In the genomic region with DNA sequence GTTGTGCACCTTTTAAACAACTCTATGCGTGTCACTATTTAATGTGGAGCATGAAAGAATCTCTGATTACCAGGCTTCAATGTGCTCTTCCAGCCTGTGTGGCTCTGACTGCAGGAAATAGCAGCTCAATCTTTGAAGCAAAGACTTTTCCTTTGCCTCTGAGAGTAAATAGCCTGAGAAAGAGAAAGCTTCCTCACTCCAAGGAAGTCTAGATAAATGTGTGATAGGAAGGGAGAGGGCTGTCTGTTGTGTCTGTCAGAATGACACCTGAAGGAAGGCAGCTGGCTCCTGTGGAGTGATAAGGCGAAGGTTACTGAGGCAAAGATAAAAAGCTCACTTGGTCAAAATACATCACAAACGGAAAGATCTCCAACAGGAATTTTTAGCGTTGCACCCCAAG, we compare ENCODE assay signal across 16 cellular contexts.
DNase-seq lines count a peak whose midpoint lies in the region; ATAC-seq and TF ChIP-seq lines count a peak whose summit lies in the region.
"Had no signal": no experiment of that assay in that cellular context is flagged by ENCODE, and none has a peak within 500 bp of the region (broad histone marks: within the 10 kb centered on the region; RNA-seq: fewer than 3 reads in every experiment).

No MANE protein-coding gene starts in this region.

- peak overlapping the region; percentile 62 for H3K27ac Mint-ChIP-seq in HFFc6
- no peak overlapping the region for H3K27ac Mint-ChIP-seq in activated CD8-positive, alpha-beta T cell treated with anti-CD3 and anti-CD28 coated beads, Interleukin-2, amount 10 ng/mL, durations not matched to agents 7 days and 5 days
- H3K27ac Mint-ChIP-seq: IgD-negative memory B cell; stimulated activated memory B cell treated with anti-CD40 and anti-IgM and Interleukin-4, amounts not matched to agents 10 μg/mL and 1 μg/mL and 100 μg/mL, for 72 hours had no signal

- H3K4me3 ChIP-seq in SK-N-MC = no peak overlapping the region
- H3K4me3 ChIP-seq in parathyroid adenoma (ENCODE audit: low read depth, low read length) = no peak overlapping the region
- H3K4me3 ChIP-seq: adrenal gland, tibial artery had no signal

- ATAC-seq in HG02840 (IDR thresholded peaks at IDR 0.05; ENCODE audit: low FRiP score, unreplicated experiment) = no peak
- ATAC-seq in activated CD8-positive, alpha-beta T cell treated with anti-CD3 and anti-CD28 coated beads, Interleukin-2, amount 10 ng/mL, durations not matched to agents 7 days and 5 days = no peak
- ATAC-seq: stimulated activated memory B cell treated with anti-CD40 and anti-IgM and Interleukin-4, amounts not matched to agents 10 μg/mL and 1 μg/mL and 100 μg/mL, for 72 hours had no signal

- H3K27ac ChIP-seq in SK-N-MC (no peak overlapping the region), parathyroid adenoma (no peak overlapping the region)
- H3K27ac ChIP-seq: adrenal gland, C4-2B, tibial artery had no signal

- H3K79me2 ChIP-seq in parathyroid adenoma = no peaks in the 10 kb centered on the region

- H3K9ac ChIP-seq in SK-N-MC (ENCODE audit: insufficient read length) (peak overlapping the region; percentile 41), parathyroid adenoma (no peak overlapping the region)

- H3K9me3 ChIP-seq in SK-N-MC (ENCODE audit: low read depth, low read length) (peaks cover 3% of the 10 kb centered on the region; the same call in 1 of the 2 replicates), parathyroid adenoma (ENCODE audit: control insufficient read depth, low read length) (no peaks in the 10 kb centered on the region)
- H3K9me3 ChIP-seq: adrenal gland, tibial artery had no signal

- POLR2A ChIA-PET in activated CD8-positive, alpha-beta T cell treated with anti-CD3 and anti-CD28 coated beads, Interleukin-2, amount 10 ng/mL, durations not matched to agents 7 days and 5 days (lab: Charles Lee) = no interaction called here

- no peaks in the 10 kb centered on the region for H3K27me3 ChIP-seq in parathyroid adenoma (ENCODE audit: control insufficient read depth, insufficient read depth, low read length)
- H3K27me3 ChIP-seq: adrenal gland, tibial artery had no signal

- peak overlapping the region; percentile 34 for H2AFZ ChIP-seq in parathyroid adenoma

- H3K27me3 Mint-ChIP-seq in HFFc6 (ENCODE audit: insufficient read depth) = peaks cover 2% of the 10 kb centered on the region; the same call in 1 of the 2 replicates
- no peaks in the 10 kb centered on the region for H3K27me3 Mint-ChIP-seq in activated CD8-positive, alpha-beta T cell treated with anti-CD3 and anti-CD28 coated beads, Interleukin-2, amount 10 ng/mL, durations not matched to agents 7 days and 5 days (ENCODE audit: low read depth)
- H3K27me3 Mint-ChIP-seq: IgD-negative memory B cell; stimulated activated memory B cell treated with anti-CD40 and anti-IgM and Interleukin-4, amounts not matched to agents 10 μg/mL and 1 μg/mL and 100 μg/mL, for 72 hours had no signal

- H3K36me3 Mint-ChIP-seq in HFFc6 (ENCODE audit: low read depth) = peaks cover 5% of the 10 kb centered on the region; the same call in 1 of the 2 replicates
- H3K36me3 Mint-ChIP-seq in activated CD8-positive, alpha-beta T cell treated with anti-CD3 and anti-CD28 coated beads, Interleukin-2, amount 10 ng/mL, durations not matched to agents 7 days and 5 days (ENCODE audit: low read depth) = no peaks in the 10 kb centered on the region
- H3K36me3 Mint-ChIP-seq: IgD-negative memory B cell; stimulated activated memory B cell treated with anti-CD40 and anti-IgM and Interleukin-4, amounts not matched to agents 10 μg/mL and 1 μg/mL and 100 μg/mL, for 72 hours had no signal

- H3K36me3 ChIP-seq in SK-N-MC (ENCODE audit: insufficient read depth, low read length) (no peaks in the 10 kb centered on the region), parathyroid adenoma (ENCODE audit: control insufficient read depth, insufficient read depth, low read length) (no peaks in the 10 kb centered on the region)
- H3K36me3 ChIP-seq: adrenal gland, tibial artery had no signal

- peaks cover 41% of the 10 kb centered on the region; the same call in 1 of the 2 replicates for H3K4me1 Mint-ChIP-seq in HFFc6 (ENCODE audit: low read depth)
- no peaks in the 10 kb centered on the region for H3K4me1 Mint-ChIP-seq in activated CD8-positive, alpha-beta T cell treated with anti-CD3 and anti-CD28 coated beads, Interleukin-2, amount 10 ng/mL, durations not matched to agents 7 days and 5 days (ENCODE audit: low read depth)
- H3K4me1 Mint-ChIP-seq: IgD-negative memory B cell; stimulated activated memory B cell treated with anti-CD40 and anti-IgM and Interleukin-4, amounts not matched to agents 10 μg/mL and 1 μg/mL and 100 μg/mL, for 72 hours had no signal

- TF ChIP-seq CTCF in HFFc6 (IDR thresholded peaks at IDR 0.05) (no peak), parathyroid adenoma (IDR thresholded peaks at IDR 0.05) (no peak)

- DNase-seq in HFFc6 (no peak), SK-N-MC (ENCODE audit: low read depth, low spot score) (no peak), iPS-NIHi7 (ENCODE audit: extremely low spot score) (peak; percentile 16), NCI-H510A (lab: John Stamatoyannopoulos, UW) (no peak)
- no peak for DNase-seq in activated CD8-positive, alpha-beta T cell treated with anti-CD3 and anti-CD28 coated beads, Interleukin-2, amount 10 ng/mL, durations not matched to agents 7 days and 5 days
- DNase-seq: adrenal gland, DMS 273 treated with DMSO at 0.1 percent for 48 hours, NCI-H2081, NCI-H526 treated with DMSO at 0.1 percent for 48 hours, occipital lobe, tibial artery had no signal

- H3K4me2 ChIP-seq in parathyroid adenoma (ENCODE audit: low read length) = no peak overlapping the region

- H3K4me3 Mint-ChIP-seq in HFFc6 = peak overlapping the region; percentile 40; the same call in 1 of the 2 replicates
- no peak overlapping the region for H3K4me3 Mint-ChIP-seq in activated CD8-positive, alpha-beta T cell treated with anti-CD3 and anti-CD28 coated beads, Interleukin-2, amount 10 ng/mL, durations not matched to agents 7 days and 5 days
- H3K4me3 Mint-ChIP-seq: IgD-negative memory B cell; stimulated activated memory B cell treated with anti-CD40 and anti-IgM and Interleukin-4, amounts not matched to agents 10 μg/mL and 1 μg/mL and 100 μg/mL, for 72 hours had no signal

- H3K9me3 Mint-ChIP-seq in HFFc6 = peaks cover 9% of the 10 kb centered on the region
- H3K9me3 Mint-ChIP-seq in activated CD8-positive, alpha-beta T cell treated with anti-CD3 and anti-CD28 coated beads, Interleukin-2, amount 10 ng/mL, durations not matched to agents 7 days and 5 days (ENCODE audit: insufficient read depth) = no peaks in the 10 kb centered on the region

- H3K4me1 ChIP-seq in parathyroid adenoma = no peaks in the 10 kb centered on the region
- H3K4me1 ChIP-seq: adrenal gland, tibial artery had no signal

- CTCF ChIA-PET in activated CD8-positive, alpha-beta T cell treated with anti-CD3 and anti-CD28 coated beads, Interleukin-2, amount 10 ng/mL, durations not matched to agents 7 days and 5 days (lab: Charles Lee) = interaction anchor here (0.7 kb wide), 1 partner anchor 10 kb away, joined by 3 read pairs; no protein-coding TSS in a partner anchor
